ENCODE assay signal across 7 cellular contexts in genomic region chr18:24726727-24727539, GRCh38.
DNase-seq lines count a peak whose midpoint lies in the region; ATAC-seq and TF ChIP-seq lines count a peak whose summit lies in the region.

No MANE protein-coding gene starts in this region.

- no peaks in the 10 kb centered on the region for H3K4me1 Mint-ChIP-seq in activated naive CD8-positive, alpha-beta T cell treated with anti-CD3 and anti-CD28 coated beads, Interleukin-2, amount 10 ng/mL, durations not matched to agents 7 days and 5 days

- intact Hi-C loops in left cardiac atrium (cut with DNase I) = loop anchor here (1.0 to 10.0 kb wide), 5 partner anchors 127 to 242 kb away; no protein-coding TSS in a partner anchor

- H3K27ac Mint-ChIP-seq in activated naive CD8-positive, alpha-beta T cell treated with anti-CD3 and anti-CD28 coated beads, Interleukin-2, amount 10 ng/mL, durations not matched to agents 7 days and 5 days = no peak overlapping the region

- ATAC-seq in activated naive CD8-positive, alpha-beta T cell treated with anti-CD3 and anti-CD28 coated beads, Interleukin-2, amount 10 ng/mL, durations not matched to agents 7 days and 5 days (ENCODE audit: low read depth) = no peak
- ATAC-seq in left cardiac atrium (peak; percentile 70 to 79), GM18498 (IDR thresholded peaks at IDR 0.05; ENCODE audit: unreplicated experiment) (no peak)

- H3K27me3 ChIP-seq in SJSA1 (replicated peaks) (no peaks in the 10 kb centered on the region), rectal smooth muscle tissue (ENCODE audit: control insufficient read depth, insufficient read depth, low read length) (no peaks in the 10 kb centered on the region)

- H3K36me3 ChIP-seq in SJSA1 (no peaks in the 10 kb centered on the region), rectal smooth muscle tissue (ENCODE audit: control insufficient read depth, insufficient read depth, low read length) (no peaks in the 10 kb centered on the region)

- no peaks in the 10 kb centered on the region for H3K9me3 Mint-ChIP-seq in activated naive CD8-positive, alpha-beta T cell treated with anti-CD3 and anti-CD28 coated beads, Interleukin-2, amount 10 ng/mL, durations not matched to agents 7 days and 5 days

- H3K4me1 ChIP-seq in SJSA1 (replicated peaks) (no peaks in the 10 kb centered on the region), rectal smooth muscle tissue (ENCODE audit: control insufficient read depth, insufficient read depth, low read length) (no peaks in the 10 kb centered on the region)

- H3K4me3 ChIP-seq in GM12865 (ENCODE audit: low read depth, low read length) (no peak overlapping the region), SJSA1 (no peak overlapping the region), rectal smooth muscle tissue (ENCODE audit: low read length) (peak overlapping the region; percentile 50)

- TF ChIP-seq CTCF in GM12865 (IDR thresholded peaks at IDR 0.05; ENCODE audit: insufficient read depth, low read depth, low read length, missing control alignments) = peak; percentile 73

- no peak overlapping the region for H3K9ac ChIP-seq in rectal smooth muscle tissue (ENCODE audit: low read length)

- POLR2A ChIA-PET in activated naive CD8-positive, alpha-beta T cell treated with anti-CD3 and anti-CD28 coated beads, Interleukin-2, amount 10 ng/mL, durations not matched to agents 7 days and 5 days (lab: Charles Lee) = no interaction called here

- H3K36me3 Mint-ChIP-seq in activated naive CD8-positive, alpha-beta T cell treated with anti-CD3 and anti-CD28 coated beads, Interleukin-2, amount 10 ng/mL, durations not matched to agents 7 days and 5 days = no peaks in the 10 kb centered on the region

- no peaks in the 10 kb centered on the region for H3K9me3 ChIP-seq in SJSA1 (replicated peaks)

- peaks cover 12% of the 10 kb centered on the region for H3K27me3 Mint-ChIP-seq in activated naive CD8-positive, alpha-beta T cell treated with anti-CD3 and anti-CD28 coated beads, Interleukin-2, amount 10 ng/mL, durations not matched to agents 7 days and 5 days

- H3K4me3 Mint-ChIP-seq in activated naive CD8-positive, alpha-beta T cell treated with anti-CD3 and anti-CD28 coated beads, Interleukin-2, amount 10 ng/mL, durations not matched to agents 7 days and 5 days = no peak overlapping the region

- H3K27ac ChIP-seq in SJSA1 (no peak overlapping the region), rectal smooth muscle tissue (ENCODE audit: low read depth, low read length) (no peak overlapping the region)

- DNase-seq in GM12865 (ENCODE audit: low read depth) (peak; percentile 80), MV-4-11 (lab: John Stamatoyannopoulos, UW) (peak; percentile 66), SJSA1 (ENCODE audit: low read depth in 1 of 2, low spot score in 2 of 2) (peak; percentile 28 to 53), left cardiac atrium (peak; percentile 68)
- DNase-seq in activated naive CD8-positive, alpha-beta T cell treated with anti-CD3 and anti-CD28 coated beads, Interleukin-2, amount 10 ng/mL, durations not matched to agents 7 days and 5 days = peak; percentile 56

Comparison
In these comparisons a context has a peak if more than half of its experiments do, and no peak if none do; other contexts are left out.
1. ATAC-seq: peak in left cardiac atrium (2 of 2); none in activated naive CD8-positive, alpha-beta T cell treated with anti-CD3 and anti-CD28 coated beads, Interleukin-2, amount 10 ng/mL, durations not matched to agents 7 days and 5 days (single experiment) and GM18498 (single experiment).
2. Peak in every context shown above with its lines, with median percentiles within 50 percentile points of each other: DNase-seq.